ENCODE assay signal across 10 cellular contexts in genomic region chr16:10938321-10938720, GRCh38. TPM values are rescaled to one million over a fixed set of nuclear protein-coding genes. Genes with fewer than 3 reads are reported as not detected.
A peak's percentile ranks its signal among the peaks of the same experiment; 100 is the strongest.
DNase-seq lines count a peak whose midpoint lies in the region; TF ChIP-seq lines count a peak whose summit lies in the region.
"Had no signal": no experiment of that assay in that cellular context is flagged by ENCODE, and none has a peak within 500 bp of the region (broad histone marks: within the 10 kb centered on the region; RNA-seq: fewer than 3 reads in every experiment).

No MANE protein-coding gene starts in this region.

- H3K27me3 ChIP-seq in BLaER1 treated with 17β-estradiol and CSF1 and Interleukin-3, amounts not matched to agents 10 nM and 100 nM: no peaks in the 10 kb centered on the region
- no peaks in the 10 kb centered on the region for H3K27me3 ChIP-seq in mammary epithelial cell (ENCODE audit: insufficient read depth, low read length)

- TF ChIP-seq CTCF in HFF-Myc (IDR thresholded peaks at IDR 0.05; ENCODE audit: low read depth, low read length, missing control alignments) (no peak), mammary epithelial cell (conservative IDR thresholded peaks at IDR 0.05 in 1 of 2, IDR thresholded peaks at IDR 0.05 in 1 of 2; ENCODE audit: extremely low read depth in 1 of 2, insufficient read depth in 1 of 2, low read depth in 1 of 2, low read length in 2 of 2) (no peak), neural crest cell (conservative IDR thresholded peaks at IDR 0.05) (no peak)

- WGBS in mammary epithelial cell (ENCODE audit: low coverage, missing lambda C conversion rate): 97% methylated on average over 6 of the region's 7 CpGs

- H3K4me1 Mint-ChIP-seq in neural crest cell: peaks cover 32% of the 10 kb centered on the region

- BruUV-seq in mammary epithelial cell (replicated peaks; lab: Mats Ljungman, UMichigan): no TSS peak

- peak overlapping the region; percentile 9 to 92 (median 63); a peak in 21 of 22 replicates for H3K9ac ChIP-seq in BLaER1 treated with 17β-estradiol and CSF1 and Interleukin-3, amounts not matched to agents 10 nM and 100 nM
- H3K9ac ChIP-seq in mammary epithelial cell (ENCODE audit: insufficient read depth, low read length): no peak overlapping the region

- H3K79me2 ChIP-seq in mammary epithelial cell (ENCODE audit: insufficient read depth, low read length): peaks cover 89% of the 10 kb centered on the region

- peak overlapping the region; percentile 7 to 64 (median 43); a peak in 12 of 22 replicates for H3K27ac ChIP-seq in BLaER1 treated with 17β-estradiol and CSF1 and Interleukin-3, amounts not matched to agents 10 nM and 100 nM
- H3K27ac ChIP-seq in mammary epithelial cell (ENCODE audit: insufficient read depth, low read depth, low read length): no peak overlapping the region

- peak overlapping the region; percentile 38 to 84 (median 77); a peak in 17 of 20 replicates for H3K4me3 ChIP-seq in BLaER1 treated with 17β-estradiol and CSF1 and Interleukin-3, amounts not matched to agents 10 nM and 100 nM
- H3K4me3 ChIP-seq in HFF-Myc (replicated peaks; ENCODE audit: low read depth, low read length) (peak overlapping the region; percentile 93), mammary epithelial cell (replicated peaks in 1 of 3; ENCODE audit: insufficient read depth in 1 of 3, low read depth in 2 of 3, low read length in 3 of 3) (no peak overlapping the region)

- no peaks in the 10 kb centered on the region for H3K9me3 Mint-ChIP-seq in neural crest cell
- H3K9me3 Mint-ChIP-seq: WTC11 had no signal

- H3K9me3 ChIP-seq in BLaER1 treated with 17β-estradiol and CSF1 and Interleukin-3, amounts not matched to agents 10 nM and 100 nM (replicated peaks in 1 of 11): no peaks in the 10 kb centered on the region
- H3K9me3 ChIP-seq in mammary epithelial cell (replicated peaks; ENCODE audit: insufficient read depth, low read length): no peaks in the 10 kb centered on the region

- intact Hi-C loops in mammary epithelial cell (cut with micrococcal nuclease): no loop called here

- in situ Hi-C loops in mammary epithelial cell (cut with MboI; ENCODE audit: low sequenced_read_pairs in 2 of 2): loop anchor here in 1 of 2 donors (10.0 kb wide), 1 partner anchor 414 kb away; no protein-coding TSS in a partner anchor

- no peak overlapping the region for H2AFZ ChIP-seq in mammary epithelial cell (ENCODE audit: low read depth, low read length)

- no peaks in the 10 kb centered on the region for H3K27me3 Mint-ChIP-seq in neural crest cell (ENCODE audit: low read depth)

- peaks cover 69 to 85% (median 82%) of the 10 kb centered on the region in 11 experiments for H4K20me1 ChIP-seq in BLaER1 treated with 17β-estradiol and CSF1 and Interleukin-3, amounts not matched to agents 10 nM and 100 nM
- H4K20me1 ChIP-seq in mammary epithelial cell (ENCODE audit: insufficient read depth, low read length): peaks cover 2% of the 10 kb centered on the region

- CTCF ChIA-PET in mammary epithelial cell (lab: Charles Lee; ENCODE audit: low non-redundant PET): no interaction called here

- H3K36me3 Mint-ChIP-seq in neural crest cell (ENCODE audit: low read depth): peaks cover 3% of the 10 kb centered on the region

- H3K27ac Mint-ChIP-seq in neural crest cell (ENCODE audit: unreplicated experiment): no peak overlapping the region
- H3K27ac Mint-ChIP-seq: WTC11 had no signal

- H3K4me2 ChIP-seq in BLaER1 treated with 17β-estradiol and CSF1 and Interleukin-3, amounts not matched to agents 10 nM and 100 nM: peak overlapping the region; percentile 90 to 100 (median 99)
- peak overlapping the region; percentile 30 for H3K4me2 ChIP-seq in mammary epithelial cell (ENCODE audit: insufficient read depth, low read depth, low read length)

- H3K4me3 Mint-ChIP-seq in neural crest cell: peak overlapping the region; percentile 36
- H3K4me3 Mint-ChIP-seq: WTC11 had no signal

- peaks cover 13 to 32% (median 23%) of the 10 kb centered on the region in 11 experiments; a peak in 19 of 22 replicates for H3K36me3 ChIP-seq in BLaER1 treated with 17β-estradiol and CSF1 and Interleukin-3, amounts not matched to agents 10 nM and 100 nM
- no peaks in the 10 kb centered on the region for H3K36me3 ChIP-seq in mammary epithelial cell (ENCODE audit: insufficient read depth, low read length)

- DNase-seq in HFF-Myc (ENCODE audit: extremely low read depth, low read depth) (no peak), mammary epithelial cell (no peak), neural crest cell (ENCODE audit: low read depth, low spot score) (no peak), NCI-H146 treated with DMSO at 0.1 percent for 48 hours (lab: John Stamatoyannopoulos, UW; ENCODE audit: unreplicated experiment) (no peak), DMS53 (lab: John Stamatoyannopoulos, UW) (no peak), NCI-H2081 (lab: John Stamatoyannopoulos, UW) (no peak), GM19238 (ENCODE audit: insufficient read length, low spot score) (no peak)
- DNase-seq: kidney glomerular epithelial cell had no signal

- H3K4me1 ChIP-seq in BLaER1 treated with 17β-estradiol and CSF1 and Interleukin-3, amounts not matched to agents 10 nM and 100 nM: peaks cover 81 to 90% (median 85%) of the 10 kb centered on the region in 10 experiments
- H3K4me1 ChIP-seq in mammary epithelial cell (ENCODE audit: insufficient read depth, low read length): peaks cover 30% of the 10 kb centered on the region

- dilution Hi-C loops in mammary epithelial cell (cut with HindIII; ENCODE audit: low sequenced_read_pairs): no loop called here

RNA-seq across cellular contexts. Expression of gene DEXI, which starts 3.9 kb away (rescaled TPM):
- 10 to 100 TPM; 34.4 to 42.5 TPM for total RNA-seq in mammary epithelial cell
- polyA plus RNA-seq in mammary epithelial cell: 49.3 TPM
- 21.1 TPM for polyA minus RNA-seq in mammary epithelial cell
- total RNA-seq in neural crest cell: 35.6 and 38.3 TPM in 2 replicates

RNA-seq across cellular contexts. Expression of gene CLEC16A, which starts 6.0 kb away (rescaled TPM):
- total RNA-seq in mammary epithelial cell (10 to 100 TPM; 36.4 to 46.3 TPM), neural crest cell (21.3 and 26.0 TPM in 2 replicates)
- 15.8 TPM for polyA plus RNA-seq in mammary epithelial cell
- polyA minus RNA-seq in mammary epithelial cell: 67.8 TPM

Comparison
In these comparisons a context has a peak if more than half of its experiments do, and no peak if none do; other contexts are left out.
1. H3K4me3 ChIP-seq: peak in BLaER1 treated with 17β-estradiol and CSF1 and Interleukin-3, amounts not matched to agents 10 nM and 100 nM (10 of 10) and HFF-Myc (single experiment); none in mammary epithelial cell (0 of 3).